ENCODE assay signal across 1 cellular context in genomic region chr19:5032101-5032967, GRCh38.
TF ChIP-seq lines count a peak whose summit lies in the region.

No MANE protein-coding gene starts in this region.

TF ChIP-seq in H1, 55 proteins besides CTCF, POLR2A, EP300 and RAD21:
- no peak for TF ChIP-seq GABPA (IDR thresholded peaks at IDR 0.05; ENCODE audit: borderline replicate concordance, insufficient read depth, low read length)
- TF ChIP-seq ASH2L (IDR thresholded peaks at IDR 0.05; ENCODE audit: low read length): no peak
- TF ChIP-seq RNF2 (IDR thresholded peaks at IDR 0.05; ENCODE audit: borderline replicate concordance, low read depth, low read length, missing control alignments, poor library complexity, severe bottlenecking): no peak
- no peak for TF ChIP-seq CEBPB (IDR thresholded peaks at IDR 0.05; ENCODE audit: low read depth, low read length)
- no peak for TF ChIP-seq ZNF274 (IDR thresholded peaks at IDR 0.05; ENCODE audit: borderline replicate concordance, extremely low read depth, low read length)
- no peak for TF ChIP-seq EGR1 (IDR thresholded peaks at IDR 0.05; ENCODE audit: borderline replicate concordance, low read depth, low read length)
- TF ChIP-seq KDM5A (IDR thresholded peaks at IDR 0.05; ENCODE audit: low read length): no peak
- TF ChIP-seq CHD2 (IDR thresholded peaks at IDR 0.05; ENCODE audit: low read length): no peak
- no peak for TF ChIP-seq POLR2AphosphoS5 (IDR thresholded peaks at IDR 0.05; ENCODE audit: low read depth, low read length)
- no peak for TF ChIP-seq TEAD4 (IDR thresholded peaks at IDR 0.05; ENCODE audit: low read depth, low read length)
- TF ChIP-seq CREB1 (IDR thresholded peaks at IDR 0.05): no peak
- TF ChIP-seq SP1 (IDR thresholded peaks at IDR 0.05; ENCODE audit: low read depth, low read length): no peak
- TF ChIP-seq ATF2 (IDR thresholded peaks at IDR 0.05; ENCODE audit: low read length): no peak
- TF ChIP-seq MAX (IDR thresholded peaks at IDR 0.05): no peak
- no peak for TF ChIP-seq BCL11A (IDR thresholded peaks at IDR 0.05; ENCODE audit: low read depth in 2 of 2, low read length in 2 of 2)
